ENCODE assay signal across 18 cellular contexts in genomic region chr16:998615-999014, GRCh38. TPM values are rescaled to one million over a fixed set of nuclear protein-coding genes. Genes with fewer than 3 reads are reported as not detected.
"Had no signal": no experiment of that assay in that cellular context is flagged by ENCODE, and none has a peak within 500 bp of the region (broad histone marks: within the 10 kb centered on the region; RNA-seq: fewer than 3 reads in every experiment).

No MANE protein-coding gene starts in this region.

- H3K36me3 Mint-ChIP-seq: activated CD8-positive, alpha-beta memory T cell treated with anti-CD3 and anti-CD28 coated beads, Interleukin-2, amount 10 ng/mL, durations not matched to agents 7 days and 5 days had no signal

- ATAC-seq: heart left ventricle, left ventricle myocardium superior, pancreas had no signal

- H3K4me1 Mint-ChIP-seq: activated B cell treated with CpG ODN at 0.5 μM for 24 hours had no signal

- H3K4me3 ChIP-seq: coronary artery, pancreas, transverse colon had no signal

- H3K4me3 Mint-ChIP-seq: activated B cell treated with CpG ODN at 0.5 μM for 24 hours had no signal

- H3K9me3 Mint-ChIP-seq: nephron had no signal

- DNase-seq: activated B cell treated with CpG ODN at 0.5 μM for 24 hours; activated CD4-positive, alpha-beta T cell treated with anti-CD3 and anti-CD28 coated beads for 4 hours; activated naive CD8-positive, alpha-beta T cell treated with anti-CD3 and anti-CD28 coated beads, Interleukin-2, amount 10 ng/mL, durations not matched to agents 7 days and 5 days; cerebellar nuclear complex; heart left ventricle; left ventricle myocardium superior; mammary epithelial cell; midbrain; pancreas; right cardiac atrium; stimulated activated CD4-positive, alpha-beta T cell treated with anti-CD3 and anti-CD28 coated beads, Interleukin-4, amount 100 ng/mL, for 4 hours; stimulated activated naive CD8-positive, alpha-beta T cell treated with anti-CD3 and anti-CD28 coated beads, Interleukin-15, amount 100 ng/mL, for 72 hours; transverse colon had no signal

- H3K27ac Mint-ChIP-seq: activated B cell treated with CpG ODN at 0.5 μM for 24 hours; activated naive CD8-positive, alpha-beta T cell treated with anti-CD3 and anti-CD28 coated beads, Interleukin-2, amount 10 ng/mL, durations not matched to agents 7 days and 5 days; nephron had no signal

- H3K27ac ChIP-seq: transverse colon had no signal

- H3K9me3 ChIP-seq: pancreas, transverse colon had no signal

- H3K27me3 ChIP-seq: pancreas had no signal

- H3K4me1 ChIP-seq: pancreas had no signal

- H3K36me3 ChIP-seq: heart left ventricle, pancreas, transverse colon had no signal

RNA-seq across cellular contexts. Expression of gene SOX8, which starts 17.0 kb away (rescaled TPM):
- total RNA-seq: epithelial cell of proximal tubule, fibroblast of villous mesenchyme had no signal
